In the genomic region with DNA sequence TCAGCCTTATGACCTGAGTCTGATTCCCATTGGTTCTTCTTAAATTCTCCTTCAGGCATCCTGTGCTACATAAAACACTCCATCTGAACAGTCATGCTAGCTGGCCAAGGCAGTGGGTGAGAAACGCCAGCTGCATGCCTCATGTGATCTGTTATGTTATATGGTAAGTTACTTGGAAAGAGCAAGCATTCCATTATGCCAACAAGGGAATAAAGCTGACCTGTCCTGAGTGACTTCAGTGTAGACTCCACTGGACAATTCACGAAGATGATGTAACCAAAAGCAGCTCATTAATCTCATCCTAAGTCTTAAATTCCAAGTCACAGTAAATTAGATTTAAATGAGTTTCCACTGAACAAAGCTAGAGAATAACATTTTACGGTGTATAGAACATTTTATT, we compare ENCODE assay signal across 25 cellular contexts.
DNase-seq lines count a peak whose midpoint lies in the region; FAIRE-seq and TF ChIP-seq lines count a peak whose summit lies in the region.
"Had no signal": no experiment of that assay in that cellular context is flagged by ENCODE, and none has a peak within 500 bp of the region (broad histone marks: within the 10 kb centered on the region; RNA-seq: fewer than 3 reads in every experiment).

No MANE protein-coding gene starts in this region.

- H3K27ac ChIP-seq in GM23248 (peak overlapping the region; percentile 82), thyroid gland (no peak overlapping the region)
- H3K27ac ChIP-seq: upper lobe of left lung had no signal

- intact Hi-C loops in thyroid gland (cut with DNase I): no loop called here
- intact Hi-C loops in activated CD4-positive, alpha-beta memory T cell treated with anti-CD3 and anti-CD28 coated beads for 36 hours (cut with micrococcal nuclease): no loop called here

- WGBS in GM23248 (ENCODE audit: low coverage in 1 of 2, low lambda C conversion rate in 2 of 2, missing lambda C conversion rate in 2 of 2), 2 experiments: 43 to 52% methylated on average over 3 of the region's 3 CpGs
- 89 to 90% methylated on average over 3 of the region's 3 CpGs for WGBS in thyroid gland, 2 donors

- DNase-seq in GM23248 (peak; percentile 85), astrocyte of the spinal cord (ENCODE audit: low read depth, low spot score) (peak; percentile 73), iris pigment epithelial cell (ENCODE audit: low read depth) (peak; percentile 41), stromal cell of bone marrow (ENCODE audit: low read depth) (peak; percentile 76), HTR-8/SVneo (ENCODE audit: insufficient read length, low spot score) (no peak), thyroid gland (no peak), NCI-H128 (lab: John Stamatoyannopoulos, UW; ENCODE audit: unreplicated experiment) (no peak)
- no peak for DNase-seq in activated CD4-positive, alpha-beta memory T cell treated with anti-CD3 and anti-CD28 coated beads for 36 hours
- DNase-seq: CD4-positive, alpha-beta memory T cell; DND-41; erythroblast; Karpas-422; left ventricle myocardium superior; NCI-H1436; NCI-H2171 treated with DMSO at 0.1 percent for 48 hours; NCI-H82; RPMI8226; stimulated activated naive B cell treated with anti-CD40 and anti-IgM and Interleukin-4, amounts not matched to agents 10 μg/mL and 1 μg/mL and 100 μg/mL, for 72 hours; T-cell; upper lobe of left lung had no signal

- no peaks in the 10 kb centered on the region for H4K20me1 ChIP-seq in GM23248 (ENCODE audit: insufficient read depth)

- POLR2A ChIA-PET in activated CD4-positive, alpha-beta memory T cell treated with anti-CD3 and anti-CD28 coated beads for 36 hours (lab: Charles Lee): no interaction called here

- no peak overlapping the region for H3K4me3 Mint-ChIP-seq in activated CD4-positive, alpha-beta memory T cell treated with anti-CD3 and anti-CD28 coated beads for 36 hours
- H3K4me3 Mint-ChIP-seq: CD4-positive, alpha-beta memory T cell; dendritic cell treated with granulocyte-macrophage colony-stimulating factor and Interleukin-4, amounts not matched to agents 40 ng/mL and 50 ng/mL, for 4 days; GM23338; stimulated activated naive B cell treated with anti-CD40 and anti-IgM and Interleukin-4, amounts not matched to agents 10 μg/mL and 1 μg/mL and 100 μg/mL, for 72 hours; T-cell; WTC11 had no signal

- no peaks in the 10 kb centered on the region for H3K36me3 Mint-ChIP-seq in activated CD4-positive, alpha-beta memory T cell treated with anti-CD3 and anti-CD28 coated beads for 36 hours
- H3K36me3 Mint-ChIP-seq: CD4-positive, alpha-beta memory T cell; stimulated activated naive B cell treated with anti-CD40 and anti-IgM and Interleukin-4, amounts not matched to agents 10 μg/mL and 1 μg/mL and 100 μg/mL, for 72 hours; T-cell; WTC11 had no signal

- no peaks in the 10 kb centered on the region for H3K27me3 Mint-ChIP-seq in activated CD4-positive, alpha-beta memory T cell treated with anti-CD3 and anti-CD28 coated beads for 36 hours
- H3K27me3 Mint-ChIP-seq: CD4-positive, alpha-beta memory T cell had no signal

- no peaks in the 10 kb centered on the region for H3K9me2 ChIP-seq in GM23248 (ENCODE audit: insufficient read depth)

- TF ChIP-seq POLR2A in thyroid gland (IDR thresholded peaks at IDR 0.05): no peak

- H3K4me1 ChIP-seq in GM23248 (ENCODE audit: insufficient read depth) (peaks cover 42% of the 10 kb centered on the region), thyroid gland (peaks cover 0 to 10% of the 10 kb centered on the region in 2 donors)

- peak overlapping the region; percentile 20; the same call in 1 of the 2 replicates for H3K9ac ChIP-seq in GM23248

- H3K4me3 ChIP-seq in GM23248 (no peak overlapping the region), astrocyte of the spinal cord (ENCODE audit: low read depth, low read length) (no peak overlapping the region), thyroid gland (replicated peaks in 1 of 3) (no peak overlapping the region)
- H3K4me3 ChIP-seq: GM12878, GM23338, upper lobe of left lung had no signal

- H3K9me3 Mint-ChIP-seq in activated CD4-positive, alpha-beta memory T cell treated with anti-CD3 and anti-CD28 coated beads for 36 hours: no peaks in the 10 kb centered on the region
- H3K9me3 Mint-ChIP-seq: activated T-helper 2 cell treated with anti-CD3 and anti-CD28 coated beads, Interferon-gamma antibody, Interleukin-2, Interleukin-4, amounts not matched to agents 10 μg/mL and 5 μg/mL and 100 μg/mL, durations not matched to agents 14 hours and 24 hours and 36 hours; GM23338; stimulated activated naive B cell treated with anti-CD40 and anti-IgM and Interleukin-4, amounts not matched to agents 10 μg/mL and 1 μg/mL and 100 μg/mL, for 72 hours had no signal

- H3K36me3 ChIP-seq in GM23248 (ENCODE audit: low read depth): no peaks in the 10 kb centered on the region
- H3K36me3 ChIP-seq in thyroid gland: no peaks in the 10 kb centered on the region
- H3K36me3 ChIP-seq: upper lobe of left lung had no signal

- in situ Hi-C loops in GM23248 (cut with MboI) (no loop called here), astrocyte of the spinal cord (cut with HindIII; ENCODE audit: low sequenced_read_pairs) (no loop called here)

- no peak overlapping the region for H3K27ac Mint-ChIP-seq in activated CD4-positive, alpha-beta memory T cell treated with anti-CD3 and anti-CD28 coated beads for 36 hours
- H3K27ac Mint-ChIP-seq: activated T-helper 2 cell treated with anti-CD3 and anti-CD28 coated beads, Interferon-gamma antibody, Interleukin-2, Interleukin-4, amounts not matched to agents 10 μg/mL and 5 μg/mL and 100 μg/mL, durations not matched to agents 14 hours and 24 hours and 36 hours; CD4-positive, alpha-beta memory T cell; dendritic cell treated with granulocyte-macrophage colony-stimulating factor and Interleukin-4, amounts not matched to agents 40 ng/mL and 50 ng/mL, for 4 days; GM23338; stimulated activated naive B cell treated with anti-CD40 and anti-IgM and Interleukin-4, amounts not matched to agents 10 μg/mL and 1 μg/mL and 100 μg/mL, for 72 hours; T-cell; WTC11 had no signal

- H3K4me1 Mint-ChIP-seq in activated CD4-positive, alpha-beta memory T cell treated with anti-CD3 and anti-CD28 coated beads for 36 hours (ENCODE audit: low read depth): no peaks in the 10 kb centered on the region
- H3K4me1 Mint-ChIP-seq: CD4-positive, alpha-beta memory T cell; GM23338; stimulated activated naive B cell treated with anti-CD40 and anti-IgM and Interleukin-4, amounts not matched to agents 10 μg/mL and 1 μg/mL and 100 μg/mL, for 72 hours; T-cell had no signal

- H3K27me3 ChIP-seq in GM23248 (replicated peaks; ENCODE audit: insufficient read depth) (no peaks in the 10 kb centered on the region), thyroid gland (no peaks in the 10 kb centered on the region)
- H3K27me3 ChIP-seq: upper lobe of left lung had no signal

- TF ChIP-seq CTCF in astrocyte of the spinal cord (IDR thresholded peaks at IDR 0.05; ENCODE audit: low read depth, low read length) (no peak), thyroid gland (IDR thresholded peaks at IDR 0.05) (no peak)

- no peaks in the 10 kb centered on the region for H3K79me2 ChIP-seq in GM23248 (ENCODE audit: insufficient read depth)

- peak overlapping the region; percentile 43 for H3K4me2 ChIP-seq in GM23248 (ENCODE audit: unreplicated experiment)
- H3K4me2 ChIP-seq: GM23338 had no signal

- CTCF ChIA-PET in activated CD4-positive, alpha-beta memory T cell treated with anti-CD3 and anti-CD28 coated beads for 36 hours (lab: Charles Lee): no interaction called here

- H3K9me3 ChIP-seq in GM23248 (ENCODE audit: low read depth) (no peaks in the 10 kb centered on the region), thyroid gland (no peaks in the 10 kb centered on the region)
- H3K9me3 ChIP-seq: upper lobe of left lung had no signal

- no peak for FAIRE-seq in HTR-8/SVneo (lab: Jason Lieb, UNC)
- FAIRE-seq: GM12878 had no signal

- H2AFZ ChIP-seq in GM23248: no peak overlapping the region
- H2AFZ ChIP-seq: GM23338 had no signal

- H3F3A ChIP-seq in GM23248 (ENCODE audit: insufficient read depth): peaks cover 42% of the 10 kb centered on the region

Comparison
In these comparisons a context has a peak if more than half of its experiments do, and no peak if none do; other contexts are left out.
1. DNase-seq: peak in GM23248 (single experiment), astrocyte of the spinal cord (single experiment), iris pigment epithelial cell (single experiment) and stromal cell of bone marrow (single experiment); none in HTR-8/SVneo (single experiment), thyroid gland (0 of 2), NCI-H128 (single experiment) and activated CD4-positive, alpha-beta memory T cell treated with anti-CD3 and anti-CD28 coated beads for 36 hours (single experiment).